Comparison of ENCODE assay signal across 1 cellular context in the genomic region with DNA sequence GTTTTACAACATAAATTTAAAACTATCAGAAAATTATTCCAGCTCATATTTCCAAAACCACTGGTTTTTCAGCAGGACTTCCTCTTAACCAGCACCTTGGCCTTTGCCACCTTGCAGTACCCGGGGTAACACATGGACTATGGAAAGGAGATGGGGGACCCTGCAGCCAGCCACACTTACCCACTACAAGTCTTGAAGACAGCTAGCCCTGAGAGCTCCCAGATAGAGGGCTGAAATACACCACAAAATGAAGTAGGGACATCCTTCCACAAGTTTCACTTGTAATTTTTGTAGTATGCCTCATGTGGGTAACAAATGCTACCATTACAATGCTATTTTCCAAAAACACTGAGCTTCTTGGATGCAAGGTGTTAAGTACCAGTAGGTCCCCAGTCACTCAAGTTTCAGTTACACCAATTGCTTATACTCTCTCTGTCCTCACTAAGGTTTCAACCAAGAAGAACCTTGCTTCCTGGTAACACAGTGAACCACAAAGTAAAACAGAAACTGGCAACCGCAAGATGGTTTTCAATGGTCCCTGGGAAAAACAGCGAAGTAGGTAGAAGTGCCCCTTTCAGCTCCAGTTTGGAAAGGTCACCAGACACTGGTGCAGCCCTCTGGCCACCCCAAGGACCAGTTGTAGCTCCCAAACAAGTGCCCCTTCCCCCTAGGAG.
TF ChIP-seq lines count a peak whose summit lies in the region.

No MANE protein-coding gene starts in this region.

TF ChIP-seq in HepG2, 621 proteins besides CTCF, POLR2A, EP300 and RAD21 (continued from another document):
- TF ChIP-seq, protein P1, sequence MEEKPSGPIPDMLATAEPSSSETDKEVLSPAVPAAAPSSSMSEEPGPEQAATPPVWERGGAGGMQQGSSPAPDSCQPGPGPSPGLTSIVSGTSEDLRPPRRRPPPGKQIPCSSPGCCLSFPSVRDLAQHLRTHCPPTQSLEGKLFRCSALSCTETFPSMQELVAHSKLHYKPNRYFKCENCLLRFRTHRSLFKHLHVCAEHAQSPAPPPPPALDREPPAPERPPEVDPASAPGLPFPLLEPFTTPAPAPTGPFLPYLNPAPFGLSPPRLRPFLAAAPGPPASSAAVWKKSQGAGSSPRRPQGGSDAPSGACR (CRISPR knock-in tag; IDR thresholded peaks at IDR 0.05): no peak
- no peak for TF ChIP-seq SALL2 (CRISPR knock-in tag; IDR thresholded peaks at IDR 0.05)
- no peak for TF ChIP-seq ADNP (CRISPR knock-in tag; IDR thresholded peaks at IDR 0.05)
- no peak for TF ChIP-seq PHF21A (CRISPR knock-in tag; IDR thresholded peaks at IDR 0.05)
- TF ChIP-seq, protein P2, sequence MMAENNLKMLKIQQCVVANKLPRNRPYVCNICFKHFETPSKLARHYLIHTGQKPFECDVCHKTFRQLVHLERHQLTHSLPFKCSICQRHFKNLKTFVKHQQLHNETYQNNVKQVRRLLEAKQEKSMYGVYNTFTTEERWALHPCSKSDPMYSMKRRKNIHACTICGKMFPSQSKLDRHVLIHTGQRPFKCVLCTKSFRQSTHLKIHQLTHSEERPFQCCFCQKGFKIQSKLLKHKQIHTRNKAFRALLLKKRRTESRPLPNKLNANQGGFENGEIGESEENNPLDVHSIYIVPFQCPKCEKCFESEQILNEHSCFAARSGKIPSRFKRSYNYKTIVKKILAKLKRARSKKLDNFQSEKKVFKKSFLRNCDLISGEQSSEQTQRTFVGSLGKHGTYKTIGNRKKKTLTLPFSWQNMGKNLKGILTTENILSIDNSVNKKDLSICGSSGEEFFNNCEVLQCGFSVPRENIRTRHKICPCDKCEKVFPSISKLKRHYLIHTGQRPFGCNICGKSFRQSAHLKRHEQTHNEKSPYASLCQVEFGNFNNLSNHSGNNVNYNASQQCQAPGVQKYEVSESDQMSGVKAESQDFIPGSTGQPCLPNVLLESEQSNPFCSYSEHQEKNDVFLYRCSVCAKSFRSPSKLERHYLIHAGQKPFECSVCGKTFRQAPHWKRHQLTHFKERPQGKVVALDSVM (CRISPR knock-in tag; IDR thresholded peaks at IDR 0.05): no peak
- TF ChIP-seq SMARCC2 (IDR thresholded peaks at IDR 0.05): no peak
- TF ChIP-seq ZNF558 (CRISPR knock-in tag; IDR thresholded peaks at IDR 0.05; ENCODE audit: borderline replicate concordance): no peak
